16 cellular contexts compared by ENCODE assay signal in genomic region chr5:131389096-131389868, GRCh38.
DNase-seq lines count a peak whose midpoint lies in the region; ATAC-seq and TF ChIP-seq lines count a peak whose summit lies in the region.
"Had no signal": no experiment of that assay in that cellular context is flagged by ENCODE, and none has a peak within 500 bp of the region (broad histone marks: within the 10 kb centered on the region; RNA-seq: fewer than 3 reads in every experiment).

No MANE protein-coding gene starts in this region.

- intact Hi-C loops in activated T-helper 1 cell treated with anti-CD3 and anti-CD28 coated beads, Interleukin-12 subunit alpha, Interleukin-12 subunit beta, Interleukin-2, Interleukin-4 antibody, amounts not matched to agents 30 ng/mL and 10 ng/mL and 1 ng/mL, durations not matched to agents 14 hours and 24 hours and 36 hours (cut with micrococcal nuclease): loop anchor here (1.0 to 10.0 kb wide), 2 partner anchors 32 to 706 kb away; no protein-coding TSS in a partner anchor

- no peak for DNase-seq in activated T-cell treated with anti-CD3 and anti-CD28 coated beads, Interleukin-2, amount 50 U/mL, for 4 hours
- DNase-seq in activated T-cell treated with anti-CD3 and anti-CD28 coated beads for 4 hours (no peak), NCI-H1105 treated with DMSO at 0.1 percent for 48 hours (lab: John Stamatoyannopoulos, UW) (no peak)
- DNase-seq in activated T-helper 1 cell treated with anti-CD3 and anti-CD28 coated beads, Interleukin-12 subunit alpha, Interleukin-12 subunit beta, Interleukin-2, Interleukin-4 antibody, amounts not matched to agents 30 ng/mL and 10 ng/mL and 1 ng/mL, durations not matched to agents 14 hours and 24 hours and 36 hours (ENCODE audit: low spot score): no peak
- no peak for DNase-seq in stimulated activated effector memory CD8-positive, alpha-beta T cell treated with anti-CD3 and anti-CD28 coated beads, Interleukin-12 subunit alpha, Interleukin-12 subunit beta, amount 100 ng/mL, for 72 hours (ENCODE audit: low spot score in 2 of 2)
- DNase-seq: amygdala; effector CD8-positive, alpha-beta T cell; EL; mammary epithelial cell; MM.1S; posterior cingulate gyrus; stimulated activated CD4-positive, alpha-beta T cell treated with anti-CD3 and anti-CD28 coated beads, Interleukin-2, amount 100 ng/mL, for 48 hours; testis had no signal

- H3K4me1 Mint-ChIP-seq in activated T-cell treated with anti-CD3 and anti-CD28 coated beads, Interleukin-2, amount 50 U/mL, for 4 hours (ENCODE audit: low read depth): peaks cover 91% of the 10 kb centered on the region
- peaks cover 80% of the 10 kb centered on the region for H3K4me1 Mint-ChIP-seq in activated T-helper 1 cell treated with anti-CD3 and anti-CD28 coated beads, Interleukin-12 subunit alpha, Interleukin-12 subunit beta, Interleukin-2, Interleukin-4 antibody, amounts not matched to agents 30 ng/mL and 10 ng/mL and 1 ng/mL, durations not matched to agents 14 hours and 24 hours and 36 hours (ENCODE audit: low read depth)
- H3K4me1 Mint-ChIP-seq in stimulated activated effector memory CD8-positive, alpha-beta T cell treated with anti-CD3 and anti-CD28 coated beads, Interleukin-12 subunit alpha, Interleukin-12 subunit beta, amount 100 ng/mL, for 72 hours: peaks cover 80% of the 10 kb centered on the region

- peak overlapping the region; percentile 96 for H3K27ac Mint-ChIP-seq in activated T-helper 1 cell treated with anti-CD3 and anti-CD28 coated beads, Interleukin-12 subunit alpha, Interleukin-12 subunit beta, Interleukin-2, Interleukin-4 antibody, amounts not matched to agents 30 ng/mL and 10 ng/mL and 1 ng/mL, durations not matched to agents 14 hours and 24 hours and 36 hours
- H3K27ac Mint-ChIP-seq in stimulated activated effector memory CD8-positive, alpha-beta T cell treated with anti-CD3 and anti-CD28 coated beads, Interleukin-12 subunit alpha, Interleukin-12 subunit beta, amount 100 ng/mL, for 72 hours: peak overlapping the region; percentile 94

- peaks cover 65% of the 10 kb centered on the region for H3K36me3 Mint-ChIP-seq in activated T-cell treated with anti-CD3 and anti-CD28 coated beads, Interleukin-2, amount 50 U/mL, for 4 hours (ENCODE audit: insufficient read depth)
- peaks cover 60% of the 10 kb centered on the region for H3K36me3 Mint-ChIP-seq in activated T-helper 1 cell treated with anti-CD3 and anti-CD28 coated beads, Interleukin-12 subunit alpha, Interleukin-12 subunit beta, Interleukin-2, Interleukin-4 antibody, amounts not matched to agents 30 ng/mL and 10 ng/mL and 1 ng/mL, durations not matched to agents 14 hours and 24 hours and 36 hours (ENCODE audit: low read depth)
- peaks cover 100% of the 10 kb centered on the region for H3K36me3 Mint-ChIP-seq in stimulated activated effector memory CD8-positive, alpha-beta T cell treated with anti-CD3 and anti-CD28 coated beads, Interleukin-12 subunit alpha, Interleukin-12 subunit beta, amount 100 ng/mL, for 72 hours

- H3K9me3 Mint-ChIP-seq in activated T-cell treated with anti-CD3 and anti-CD28 coated beads, Interleukin-2, amount 50 U/mL, for 4 hours: no peaks in the 10 kb centered on the region
- H3K9me3 Mint-ChIP-seq in activated T-helper 1 cell treated with anti-CD3 and anti-CD28 coated beads, Interleukin-12 subunit alpha, Interleukin-12 subunit beta, Interleukin-2, Interleukin-4 antibody, amounts not matched to agents 30 ng/mL and 10 ng/mL and 1 ng/mL, durations not matched to agents 14 hours and 24 hours and 36 hours: no peaks in the 10 kb centered on the region
- H3K9me3 Mint-ChIP-seq in stimulated activated effector memory CD8-positive, alpha-beta T cell treated with anti-CD3 and anti-CD28 coated beads, Interleukin-12 subunit alpha, Interleukin-12 subunit beta, amount 100 ng/mL, for 72 hours: no peaks in the 10 kb centered on the region

- peak overlapping the region; percentile 19 for H3K4me3 Mint-ChIP-seq in activated T-cell treated with anti-CD3 and anti-CD28 coated beads, Interleukin-2, amount 50 U/mL, for 4 hours
- H3K4me3 Mint-ChIP-seq in activated T-helper 1 cell treated with anti-CD3 and anti-CD28 coated beads, Interleukin-12 subunit alpha, Interleukin-12 subunit beta, Interleukin-2, Interleukin-4 antibody, amounts not matched to agents 30 ng/mL and 10 ng/mL and 1 ng/mL, durations not matched to agents 14 hours and 24 hours and 36 hours: peak overlapping the region; percentile 42
- peak overlapping the region; percentile 32 for H3K4me3 Mint-ChIP-seq in stimulated activated effector memory CD8-positive, alpha-beta T cell treated with anti-CD3 and anti-CD28 coated beads, Interleukin-12 subunit alpha, Interleukin-12 subunit beta, amount 100 ng/mL, for 72 hours

- peak; percentile 71 to 72 for ATAC-seq in activated T-cell treated with anti-CD3 and anti-CD28 coated beads, Interleukin-2, amount 50 U/mL, for 4 hours
- ATAC-seq in HG02588 (IDR thresholded peaks at IDR 0.05; ENCODE audit: unreplicated experiment) (peak; percentile 52), GM21825 (IDR thresholded peaks at IDR 0.05; ENCODE audit: unreplicated experiment) (no peak), SK-N-SH treated with all-trans-retinoic acid at 6 μM for 48 hours (no peak)
- ATAC-seq in stimulated activated effector memory CD8-positive, alpha-beta T cell treated with anti-CD3 and anti-CD28 coated beads, Interleukin-12 subunit alpha, Interleukin-12 subunit beta, amount 100 ng/mL, for 72 hours: peak; percentile 84

- H3K27me3 Mint-ChIP-seq in activated T-cell treated with anti-CD3 and anti-CD28 coated beads, Interleukin-2, amount 50 U/mL, for 4 hours (ENCODE audit: low read depth): no peaks in the 10 kb centered on the region
- H3K27me3 Mint-ChIP-seq in activated T-helper 1 cell treated with anti-CD3 and anti-CD28 coated beads, Interleukin-12 subunit alpha, Interleukin-12 subunit beta, Interleukin-2, Interleukin-4 antibody, amounts not matched to agents 30 ng/mL and 10 ng/mL and 1 ng/mL, durations not matched to agents 14 hours and 24 hours and 36 hours (ENCODE audit: insufficient read depth): no peaks in the 10 kb centered on the region

TF ChIP-seq in SK-N-SH treated with all-trans-retinoic acid at 6 μM for 48 hours, 23 proteins besides CTCF, POLR2A, EP300 and RAD21 (continues in another document):
- TF ChIP-seq ZFP30 (CRISPR knock-in tag; IDR thresholded peaks at IDR 0.05): no peak
- TF ChIP-seq CREB5 (CRISPR knock-in tag; IDR thresholded peaks at IDR 0.05; ENCODE audit: low read depth): no peak
- TF ChIP-seq ZFP3 (CRISPR knock-in tag; IDR thresholded peaks at IDR 0.05): no peak
- TF ChIP-seq PATZ1 (CRISPR knock-in tag; IDR thresholded peaks at IDR 0.05; ENCODE audit: borderline replicate concordance): no peak
- TF ChIP-seq ARNTL (CRISPR knock-in tag; IDR thresholded peaks at IDR 0.05; ENCODE audit: borderline replicate concordance, low read depth): no peak
- TF ChIP-seq CSDC2 (CRISPR knock-in tag; IDR thresholded peaks at IDR 0.05): no peak
- no peak for TF ChIP-seq TSHZ2 (CRISPR knock-in tag; IDR thresholded peaks at IDR 0.05)
- TF ChIP-seq ESRRG (CRISPR knock-in tag; IDR thresholded peaks at IDR 0.05): no peak
- TF ChIP-seq PPARA (CRISPR knock-in tag; IDR thresholded peaks at IDR 0.05; ENCODE audit: borderline replicate concordance): no peak
- no peak for TF ChIP-seq ISL1 (CRISPR knock-in tag; IDR thresholded peaks at IDR 0.05)

Comparison
In these comparisons a context has a peak if more than half of its experiments do, and no peak if none do; other contexts are left out.
1. ATAC-seq: peak in activated T-cell treated with anti-CD3 and anti-CD28 coated beads, Interleukin-2, amount 50 U/mL, for 4 hours (2 of 2), HG02588 (single experiment) and stimulated activated effector memory CD8-positive, alpha-beta T cell treated with anti-CD3 and anti-CD28 coated beads, Interleukin-12 subunit alpha, Interleukin-12 subunit beta, amount 100 ng/mL, for 72 hours (single experiment); none in GM21825 (single experiment) and SK-N-SH treated with all-trans-retinoic acid at 6 μM for 48 hours (single experiment).
2. Peak in every context shown above with its lines, with median percentiles within 50 percentile points of each other: H3K4me3 Mint-ChIP-seq.